1 cellular context compared by ENCODE assay signal in the genomic region with DNA sequence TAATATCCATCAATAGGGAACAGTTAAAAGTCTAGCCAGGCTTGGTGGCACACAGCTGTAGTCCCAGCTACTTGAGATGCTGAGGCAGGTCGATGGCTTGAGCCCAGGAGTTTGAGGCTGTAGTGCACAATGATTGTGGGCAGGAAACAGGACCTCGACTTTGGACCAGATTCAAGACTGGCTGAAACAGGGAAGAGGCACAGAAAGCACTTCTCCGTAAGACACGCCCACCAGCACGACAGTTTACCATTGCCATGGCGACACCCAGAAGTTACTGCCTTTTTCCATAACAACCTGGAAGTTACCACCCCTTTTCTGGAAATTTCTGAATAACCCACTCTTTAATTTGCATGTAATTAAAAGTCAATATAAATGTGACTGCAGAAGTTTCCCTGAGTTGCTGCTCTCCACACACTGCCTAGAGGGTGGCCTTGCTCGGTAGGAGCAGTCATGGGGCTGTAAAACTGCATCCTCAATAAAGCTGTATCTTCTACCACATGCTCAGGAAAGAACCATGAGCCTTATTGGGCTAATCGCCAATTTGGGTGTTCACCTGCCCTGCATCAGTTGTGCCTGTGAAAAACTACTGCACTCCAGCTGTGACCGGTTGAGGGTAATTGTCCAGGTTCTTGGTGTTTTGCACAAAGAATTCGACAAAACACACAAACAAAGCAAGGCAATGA.
TF ChIP-seq lines count a peak whose summit lies in the region.

No MANE protein-coding gene starts in this region.

TF ChIP-seq in HepG2, 621 proteins besides CTCF, POLR2A, EP300 and RAD21 (continued from another document and continues in another):
- TF ChIP-seq ZNF34 (CRISPR knock-in tag; IDR thresholded peaks at IDR 0.05; ENCODE audit: borderline replicate concordance) (no peak), NR2F6 (IDR thresholded peaks at IDR 0.05) (no peak), NR2F6 (CRISPR knock-in tag; IDR thresholded peaks at IDR 0.05) (no peak), FOXJ3 (CRISPR knock-in tag; IDR thresholded peaks at IDR 0.05; ENCODE audit: borderline replicate concordance) (0 out of 2 replicates have a peak, but pooled peaks have one; percentile 26), ZNF431 (CRISPR knock-in tag; IDR thresholded peaks at IDR 0.05; ENCODE audit: borderline replicate concordance, low read depth) (no peak), RFX3 (CRISPR knock-in tag; IDR thresholded peaks at IDR 0.05) (peak; percentile 90), ZNF652 (CRISPR knock-in tag; IDR thresholded peaks at IDR 0.05; ENCODE audit: borderline replicate concordance, low read depth) (no peak), SOX6 (IDR thresholded peaks at IDR 0.05) (no peak), SOX6 (CRISPR knock-in tag; IDR thresholded peaks at IDR 0.05) (peak; percentile 20; the same call in 1 of the 2 replicates), ZNF777 (CRISPR knock-in tag; IDR thresholded peaks at IDR 0.05) (no peak), AGO1 (IDR thresholded peaks at IDR 0.05; ENCODE audit: low read depth, low read length, poor library complexity, severe bottlenecking) (no peak), YEATS2 (CRISPR knock-in tag; IDR thresholded peaks at IDR 0.05; ENCODE audit: borderline replicate concordance) (no peak), ZNF205 (CRISPR knock-in tag; IDR thresholded peaks at IDR 0.05) (no peak), RBFOX2 (IDR thresholded peaks at IDR 0.05; ENCODE audit: low read depth, low read length) (no peak), GTF3A (CRISPR knock-in tag; conservative IDR thresholded peaks at IDR 0.05) (no peak), ZNF460 (CRISPR knock-in tag; IDR thresholded peaks at IDR 0.05; ENCODE audit: borderline replicate concordance) (no peak), ZSCAN22 (CRISPR knock-in tag; IDR thresholded peaks at IDR 0.05) (no peak), NR3C1 (CRISPR knock-in tag; IDR thresholded peaks at IDR 0.05) (no peak), CENPX (CRISPR knock-in tag; IDR thresholded peaks at IDR 0.05) (no peak), KLF12 (CRISPR knock-in tag; IDR thresholded peaks at IDR 0.05; ENCODE audit: borderline replicate concordance) (no peak), PHF20 (CRISPR knock-in tag; IDR thresholded peaks at IDR 0.05) (peak; percentile 38; the same call in 1 of the 2 replicates), JUNB (CRISPR knock-in tag; IDR thresholded peaks at IDR 0.05; ENCODE audit: borderline replicate concordance) (no peak), ZNF3 (CRISPR knock-in tag; IDR thresholded peaks at IDR 0.05) (no peak), CENPT (CRISPR knock-in tag; IDR thresholded peaks at IDR 0.05; ENCODE audit: low read depth) (no peak), ZNF709 (CRISPR knock-in tag; IDR thresholded peaks at IDR 0.05) (no peak), ZNF10 (CRISPR knock-in tag; IDR thresholded peaks at IDR 0.05; ENCODE audit: borderline replicate concordance, low read depth) (no peak), SALL1 (CRISPR knock-in tag; IDR thresholded peaks at IDR 0.05) (0 out of 2 replicates have a peak, but pooled peaks have one; percentile 10), ZNF17 (CRISPR knock-in tag; IDR thresholded peaks at IDR 0.05) (no peak), DPF2 (CRISPR knock-in tag; IDR thresholded peaks at IDR 0.05; ENCODE audit: borderline replicate concordance, low read depth) (no peak), ZNF251 (CRISPR knock-in tag; IDR thresholded peaks at IDR 0.05) (no peak), PHB2 (IDR thresholded peaks at IDR 0.05; ENCODE audit: partially characterized antibody) (no peak), ZNF660 (CRISPR knock-in tag; IDR thresholded peaks at IDR 0.05; ENCODE audit: borderline replicate concordance, low read depth) (no peak), IRF2 (CRISPR knock-in tag; IDR thresholded peaks at IDR 0.05) (no peak), KLF15 (CRISPR knock-in tag; IDR thresholded peaks at IDR 0.05; ENCODE audit: borderline replicate concordance) (no peak), SP1 (IDR thresholded peaks at IDR 0.05) (no peak), SP1 (CRISPR knock-in tag; IDR thresholded peaks at IDR 0.05) (peak; percentile 60; the same call in 1 of the 2 replicates), ISL2 (CRISPR knock-in tag; IDR thresholded peaks at IDR 0.05) (no peak), ZNF232 (CRISPR knock-in tag; IDR thresholded peaks at IDR 0.05; ENCODE audit: borderline replicate concordance) (no peak), KLF6 (CRISPR knock-in tag; IDR thresholded peaks at IDR 0.05) (no peak), ZKSCAN5 (CRISPR knock-in tag; IDR thresholded peaks at IDR 0.05) (no peak)
- TF ChIP-seq, protein P1, sequence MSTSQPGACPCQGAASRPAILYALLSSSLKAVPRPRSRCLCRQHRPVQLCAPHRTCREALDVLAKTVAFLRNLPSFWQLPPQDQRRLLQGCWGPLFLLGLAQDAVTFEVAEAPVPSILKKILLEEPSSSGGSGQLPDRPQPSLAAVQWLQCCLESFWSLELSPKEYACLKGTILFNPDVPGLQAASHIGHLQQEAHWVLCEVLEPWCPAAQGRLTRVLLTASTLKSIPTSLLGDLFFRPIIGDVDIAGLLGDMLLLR (CRISPR knock-in tag; IDR thresholded peaks at IDR 0.05) = no peak
- TF ChIP-seq, protein P2, sequence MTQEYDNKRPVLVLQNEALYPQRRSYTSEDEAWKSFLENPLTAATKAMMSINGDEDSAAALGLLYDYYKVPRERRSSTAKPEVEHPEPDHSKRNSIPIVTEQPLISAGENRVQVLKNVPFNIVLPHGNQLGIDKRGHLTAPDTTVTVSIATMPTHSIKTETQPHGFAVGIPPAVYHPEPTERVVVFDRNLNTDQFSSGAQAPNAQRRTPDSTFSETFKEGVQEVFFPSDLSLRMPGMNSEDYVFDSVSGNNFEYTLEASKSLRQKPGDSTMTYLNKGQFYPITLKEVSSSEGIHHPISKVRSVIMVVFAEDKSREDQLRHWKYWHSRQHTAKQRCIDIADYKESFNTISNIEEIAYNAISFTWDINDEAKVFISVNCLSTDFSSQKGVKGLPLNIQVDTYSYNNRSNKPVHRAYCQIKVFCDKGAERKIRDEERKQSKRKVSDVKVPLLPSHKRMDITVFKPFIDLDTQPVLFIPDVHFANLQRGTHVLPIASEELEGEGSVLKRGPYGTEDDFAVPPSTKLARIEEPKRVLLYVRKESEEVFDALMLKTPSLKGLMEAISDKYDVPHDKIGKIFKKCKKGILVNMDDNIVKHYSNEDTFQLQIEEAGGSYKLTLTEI (CRISPR knock-in tag; conservative IDR thresholded peaks at IDR 0.05) = no peak
- TF ChIP-seq, protein P3, sequence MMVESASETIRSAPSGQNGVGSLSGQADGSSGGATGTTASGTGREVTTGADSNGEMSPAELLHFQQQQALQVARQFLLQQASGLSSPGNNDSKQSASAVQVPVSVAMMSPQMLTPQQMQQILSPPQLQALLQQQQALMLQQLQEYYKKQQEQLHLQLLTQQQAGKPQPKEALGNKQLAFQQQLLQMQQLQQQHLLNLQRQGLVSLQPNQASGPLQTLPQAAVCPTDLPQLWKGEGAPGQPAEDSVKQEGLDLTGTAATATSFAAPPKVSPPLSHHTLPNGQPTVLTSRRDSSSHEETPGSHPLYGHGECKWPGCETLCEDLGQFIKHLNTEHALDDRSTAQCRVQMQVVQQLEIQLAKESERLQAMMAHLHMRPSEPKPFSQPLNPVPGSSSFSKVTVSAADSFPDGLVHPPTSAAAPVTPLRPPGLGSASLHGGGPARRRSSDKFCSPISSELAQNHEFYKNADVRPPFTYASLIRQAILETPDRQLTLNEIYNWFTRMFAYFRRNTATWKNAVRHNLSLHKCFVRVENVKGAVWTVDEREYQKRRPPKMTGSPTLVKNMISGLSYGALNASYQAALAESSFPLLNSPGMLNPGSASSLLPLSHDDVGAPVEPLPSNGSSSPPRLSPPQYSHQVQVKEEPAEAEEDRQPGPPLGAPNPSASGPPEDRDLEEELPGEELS (CRISPR knock-in tag; IDR thresholded peaks at IDR 0.05) = no peak
- TF ChIP-seq, protein P4, sequence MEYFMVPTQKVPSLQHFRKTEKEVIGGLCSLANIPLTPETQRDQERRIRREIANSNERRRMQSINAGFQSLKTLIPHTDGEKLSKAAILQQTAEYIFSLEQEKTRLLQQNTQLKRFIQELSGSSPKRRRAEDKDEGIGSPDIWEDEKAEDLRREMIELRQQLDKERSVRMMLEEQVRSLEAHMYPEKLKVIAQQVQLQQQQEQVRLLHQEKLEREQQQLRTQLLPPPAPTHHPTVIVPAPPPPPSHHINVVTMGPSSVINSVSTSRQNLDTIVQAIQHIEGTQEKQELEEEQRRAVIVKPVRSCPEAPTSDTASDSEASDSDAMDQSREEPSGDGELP (IDR thresholded peaks at IDR 0.05; ENCODE audit: borderline replicate concordance, low read depth) = no peak
- TF ChIP-seq, protein P5, sequence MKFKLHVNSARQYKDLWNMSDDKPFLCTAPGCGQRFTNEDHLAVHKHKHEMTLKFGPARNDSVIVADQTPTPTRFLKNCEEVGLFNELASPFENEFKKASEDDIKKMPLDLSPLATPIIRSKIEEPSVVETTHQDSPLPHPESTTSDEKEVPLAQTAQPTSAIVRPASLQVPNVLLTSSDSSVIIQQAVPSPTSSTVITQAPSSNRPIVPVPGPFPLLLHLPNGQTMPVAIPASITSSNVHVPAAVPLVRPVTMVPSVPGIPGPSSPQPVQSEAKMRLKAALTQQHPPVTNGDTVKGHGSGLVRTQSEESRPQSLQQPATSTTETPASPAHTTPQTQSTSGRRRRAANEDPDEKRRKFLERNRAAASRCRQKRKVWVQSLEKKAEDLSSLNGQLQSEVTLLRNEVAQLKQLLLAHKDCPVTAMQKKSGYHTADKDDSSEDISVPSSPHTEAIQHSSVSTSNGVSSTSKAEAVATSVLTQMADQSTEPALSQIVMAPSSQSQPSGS (CRISPR knock-in tag; IDR thresholded peaks at IDR 0.05) = no peak
- TF ChIP-seq, protein P6, sequence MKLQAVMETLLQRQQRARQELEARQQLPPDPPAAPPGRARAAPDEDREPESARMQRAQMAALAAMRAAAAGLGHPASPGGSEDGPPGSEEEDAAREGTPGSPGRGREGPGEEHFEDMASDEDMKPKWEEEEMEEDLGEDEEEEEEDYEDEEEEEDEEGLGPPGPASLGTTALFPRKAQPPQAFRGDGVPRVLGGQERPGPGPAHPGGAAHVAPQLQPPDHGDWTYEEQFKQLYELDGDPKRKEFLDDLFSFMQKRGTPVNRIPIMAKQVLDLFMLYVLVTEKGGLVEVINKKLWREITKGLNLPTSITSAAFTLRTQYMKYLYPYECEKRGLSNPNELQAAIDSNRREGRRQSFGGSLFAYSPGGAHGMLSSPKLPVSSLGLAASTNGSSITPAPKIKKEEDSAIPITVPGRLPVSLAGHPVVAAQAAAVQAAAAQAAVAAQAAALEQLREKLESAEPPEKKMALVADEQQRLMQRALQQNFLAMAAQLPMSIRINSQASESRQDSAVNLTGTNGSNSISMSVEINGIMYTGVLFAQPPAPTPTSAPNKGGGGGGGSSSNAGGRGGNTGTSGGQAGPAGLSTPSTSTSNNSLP (IDR thresholded peaks at IDR 0.05; ENCODE audit: low read depth, low read length) = no peak
- TF ChIP-seq, protein P7, sequence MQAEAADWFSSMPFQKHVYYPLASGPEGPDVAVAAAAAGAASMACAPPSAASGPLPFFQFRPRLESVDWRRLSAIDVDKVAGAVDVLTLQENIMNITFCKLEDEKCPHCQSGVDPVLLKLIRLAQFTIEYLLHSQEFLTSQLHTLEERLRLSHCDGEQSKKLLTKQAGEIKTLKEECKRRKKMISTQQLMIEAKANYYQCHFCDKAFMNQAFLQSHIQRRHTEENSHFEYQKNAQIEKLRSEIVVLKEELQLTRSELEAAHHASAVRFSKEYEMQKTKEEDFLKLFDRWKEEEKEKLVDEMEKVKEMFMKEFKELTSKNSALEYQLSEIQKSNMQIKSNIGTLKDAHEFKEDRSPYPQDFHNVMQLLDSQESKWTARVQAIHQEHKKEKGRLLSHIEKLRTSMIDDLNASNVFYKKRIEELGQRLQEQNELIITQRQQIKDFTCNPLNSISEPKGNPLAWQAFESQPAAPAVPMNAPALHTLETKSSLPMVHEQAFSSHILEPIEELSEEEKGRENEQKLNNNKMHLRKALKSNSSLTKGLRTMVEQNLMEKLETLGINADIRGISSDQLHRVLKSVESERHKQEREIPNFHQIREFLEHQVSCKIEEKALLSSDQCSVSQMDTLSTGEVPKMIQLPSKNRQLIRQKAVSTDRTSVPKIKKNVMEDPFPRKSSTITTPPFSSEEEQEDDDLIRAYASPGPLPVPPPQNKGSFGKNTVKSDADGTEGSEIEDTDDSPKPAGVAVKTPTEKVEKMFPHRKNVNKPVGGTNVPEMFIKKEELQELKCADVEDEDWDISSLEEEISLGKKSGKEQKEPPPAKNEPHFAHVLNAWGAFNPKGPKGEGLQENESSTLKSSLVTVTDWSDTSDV (CRISPR knock-in tag; IDR thresholded peaks at IDR 0.05) = no peak
- TF ChIP-seq, protein P8, sequence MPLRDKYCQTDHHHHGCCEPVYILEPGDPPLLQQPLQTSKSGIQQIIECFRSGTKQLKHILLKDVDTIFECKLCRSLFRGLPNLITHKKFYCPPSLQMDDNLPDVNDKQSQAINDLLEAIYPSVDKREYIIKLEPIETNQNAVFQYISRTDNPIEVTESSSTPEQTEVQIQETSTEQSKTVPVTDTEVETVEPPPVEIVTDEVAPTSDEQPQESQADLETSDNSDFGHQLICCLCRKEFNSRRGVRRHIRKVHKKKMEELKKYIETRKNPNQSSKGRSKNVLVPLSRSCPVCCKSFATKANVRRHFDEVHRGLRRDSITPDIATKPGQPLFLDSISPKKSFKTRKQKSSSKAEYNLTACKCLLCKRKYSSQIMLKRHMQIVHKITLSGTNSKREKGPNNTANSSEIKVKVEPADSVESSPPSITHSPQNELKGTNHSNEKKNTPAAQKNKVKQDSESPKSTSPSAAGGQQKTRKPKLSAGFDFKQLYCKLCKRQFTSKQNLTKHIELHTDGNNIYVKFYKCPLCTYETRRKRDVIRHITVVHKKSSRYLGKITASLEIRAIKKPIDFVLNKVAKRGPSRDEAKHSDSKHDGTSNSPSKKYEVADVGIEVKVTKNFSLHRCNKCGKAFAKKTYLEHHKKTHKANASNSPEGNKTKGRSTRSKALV (CRISPR knock-in tag; IDR thresholded peaks at IDR 0.05) = no peak
- TF ChIP-seq, protein P9, sequence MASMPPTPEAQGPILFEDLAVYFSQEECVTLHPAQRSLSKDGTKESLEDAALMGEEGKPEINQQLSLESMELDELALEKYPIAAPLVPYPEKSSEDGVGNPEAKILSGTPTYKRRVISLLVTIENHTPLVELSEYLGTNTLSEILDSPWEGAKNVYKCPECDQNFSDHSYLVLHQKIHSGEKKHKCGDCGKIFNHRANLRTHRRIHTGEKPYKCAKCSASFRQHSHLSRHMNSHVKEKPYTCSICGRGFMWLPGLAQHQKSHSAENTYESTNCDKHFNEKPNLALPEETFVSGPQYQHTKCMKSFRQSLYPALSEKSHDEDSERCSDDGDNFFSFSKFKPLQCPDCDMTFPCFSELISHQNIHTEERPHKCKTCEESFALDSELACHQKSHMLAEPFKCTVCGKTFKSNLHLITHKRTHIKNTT (CRISPR knock-in tag; IDR thresholded peaks at IDR 0.05) = no peak
- TF ChIP-seq, protein P10, sequence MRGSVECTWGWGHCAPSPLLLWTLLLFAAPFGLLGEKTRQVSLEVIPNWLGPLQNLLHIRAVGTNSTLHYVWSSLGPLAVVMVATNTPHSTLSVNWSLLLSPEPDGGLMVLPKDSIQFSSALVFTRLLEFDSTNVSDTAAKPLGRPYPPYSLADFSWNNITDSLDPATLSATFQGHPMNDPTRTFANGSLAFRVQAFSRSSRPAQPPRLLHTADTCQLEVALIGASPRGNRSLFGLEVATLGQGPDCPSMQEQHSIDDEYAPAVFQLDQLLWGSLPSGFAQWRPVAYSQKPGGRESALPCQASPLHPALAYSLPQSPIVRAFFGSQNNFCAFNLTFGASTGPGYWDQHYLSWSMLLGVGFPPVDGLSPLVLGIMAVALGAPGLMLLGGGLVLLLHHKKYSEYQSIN (CRISPR knock-in tag; IDR thresholded peaks at IDR 0.05; ENCODE audit: borderline replicate concordance) = no peak
